Comparison of ENCODE assay signal across 8 cellular contexts in genomic region chr1:226677121-226678020, GRCh38.
DNase-seq lines count a peak whose midpoint lies in the region; ATAC-seq, FAIRE-seq and TF ChIP-seq lines count a peak whose summit lies in the region.

No MANE protein-coding gene starts in this region.

- no peaks in the 10 kb centered on the region for H3K36me3 ChIP-seq in CD8-positive, alpha-beta memory T cell (ENCODE audit: insufficient read depth, low read length)
- H3K36me3 ChIP-seq in RWPE2 (ENCODE audit: low read depth) (no peaks in the 10 kb centered on the region), heart right ventricle (no peaks in the 10 kb centered on the region), small intestine (ENCODE audit: control insufficient read depth in 2 of 2, insufficient read depth in 2 of 2, low read length in 2 of 2) (no peaks in the 10 kb centered on the region)

- no peaks in the 10 kb centered on the region for H3K9me3 ChIP-seq in CD8-positive, alpha-beta memory T cell (ENCODE audit: low read length)
- H3K9me3 ChIP-seq in RWPE2 (ENCODE audit: severe bottlenecking) (no peaks in the 10 kb centered on the region), heart right ventricle (no peaks in the 10 kb centered on the region), small intestine (ENCODE audit: control insufficient read depth, low read depth) (no peaks in the 10 kb centered on the region)

- intact Hi-C loops in heart right ventricle (cut with DNase I) = loop anchor here in 1 of 10 donors (1.0 kb wide), 1 partner anchor 15 kb away; no protein-coding TSS in a partner anchor

- H3K4me3 ChIP-seq in CD8-positive, alpha-beta memory T cell (ENCODE audit: low read length) = peak overlapping the region; percentile 55
- no peak overlapping the region for H3K4me3 ChIP-seq in RWPE2 (ENCODE audit: severe bottlenecking)
- peak overlapping the region in 4 of 10 donors; percentile 8 to 25 (median 15) for H3K4me3 ChIP-seq in heart right ventricle
- no peak overlapping the region for H3K4me3 ChIP-seq in small intestine (ENCODE audit: low read depth in 1 of 2, low read length in 2 of 2)

- H3K4me3 Mint-ChIP-seq in CD8-positive, alpha-beta memory T cell = peak overlapping the region; percentile 73 to 94 (median 89)
- no peak overlapping the region for H3K4me3 Mint-ChIP-seq in glutamatergic neuron (ENCODE audit: unreplicated experiment)

- no peaks in the 10 kb centered on the region for H3K27me3 ChIP-seq in CD8-positive, alpha-beta memory T cell (ENCODE audit: insufficient read depth, low read length, poor library complexity, severe bottlenecking)
- no peaks in the 10 kb centered on the region for H3K27me3 ChIP-seq in RWPE2 (ENCODE audit: insufficient read depth, poor library complexity, severe bottlenecking)
- H3K27me3 ChIP-seq in heart right ventricle = no peaks in the 10 kb centered on the region
- H3K27me3 ChIP-seq in small intestine (ENCODE audit: control insufficient read depth in 2 of 2, insufficient read depth in 2 of 2, low read length in 2 of 2) = no peaks in the 10 kb centered on the region

- CTCF ChIA-PET in CD8-positive, alpha-beta memory T cell (lab: Charles Lee) = interaction anchor here (0.8 to 4.1 kb wide), 12 partner anchors 8 to 62 kb away, joined by 3 to 18 read pairs (median 5); partner anchors contain the start of gene ITPKB

- POLR2A ChIA-PET in CD8-positive, alpha-beta memory T cell (lab: Charles Lee) = interaction anchor here (0.8 to 3.0 kb wide), 5 partner anchors 15 to 59 kb away, joined by 3 to 13 read pairs (median 5); no protein-coding TSS in a partner anchor

- FAIRE-seq in small intestine (lab: Jason Lieb, UNC) = no peak

- H3K36me3 Mint-ChIP-seq in CD8-positive, alpha-beta memory T cell = peaks cover 0 to 30% (median 4%) of the 10 kb centered on the region in 3 donors
- no peaks in the 10 kb centered on the region for H3K36me3 Mint-ChIP-seq in glutamatergic neuron (ENCODE audit: unreplicated experiment)

- ATAC-seq in HG02870 (IDR thresholded peaks at IDR 0.05; ENCODE audit: unreplicated experiment) (peak; percentile 26), RWPE2 (ENCODE audit: low read depth) (peak; percentile 89), heart right ventricle (peak in 7 of 8 donors; percentile 17 to 80 (median 71))

- peak; percentile 66 to 89 (median 78) for DNase-seq in CD8-positive, alpha-beta memory T cell
- DNase-seq in RWPE2 (ENCODE audit: low spot score) = no peak
- DNase-seq in heart right ventricle = peak; percentile 74 to 79
- peak; percentile 31 for DNase-seq in small intestine
- DNase-seq in NCI-H2107 (lab: John Stamatoyannopoulos, UW) = no peak
- DNase-seq in glutamatergic neuron = no peak

- peaks cover 95 to 100% (median 99%) of the 10 kb centered on the region in 3 donors for H3K4me1 Mint-ChIP-seq in CD8-positive, alpha-beta memory T cell
- peaks cover 18% of the 10 kb centered on the region for H3K4me1 Mint-ChIP-seq in glutamatergic neuron (ENCODE audit: low read depth, unreplicated experiment)

- H3K27ac Mint-ChIP-seq in CD8-positive, alpha-beta memory T cell = peak overlapping the region; percentile 94 to 99 (median 98)
- H3K27ac Mint-ChIP-seq in glutamatergic neuron (ENCODE audit: unreplicated experiment) = no peak overlapping the region

- H3K4me1 ChIP-seq in CD8-positive, alpha-beta memory T cell (ENCODE audit: insufficient read depth, low read length) = peaks cover 98% of the 10 kb centered on the region
- H3K4me1 ChIP-seq in RWPE2 (ENCODE audit: insufficient read depth, poor library complexity, severe bottlenecking) = peaks cover 8% of the 10 kb centered on the region
- H3K4me1 ChIP-seq in heart right ventricle = peaks cover 0 to 100% (median 87%) of the 10 kb centered on the region in 9 donors
- H3K4me1 ChIP-seq in small intestine (ENCODE audit: control insufficient read depth in 2 of 2, insufficient read depth in 1 of 2, low read depth in 1 of 2, low read length in 1 of 2) = peaks cover 0 to 14% of the 10 kb centered on the region in 2 donors

- TF ChIP-seq CTCF in RWPE2 (IDR thresholded peaks at IDR 0.05; ENCODE audit: poor library complexity, severe bottlenecking) = no peak
- TF ChIP-seq CTCF in heart right ventricle (IDR thresholded peaks at IDR 0.05) = no peak
- TF ChIP-seq CTCF in glutamatergic neuron (IDR thresholded peaks at IDR 0.05; ENCODE audit: partially characterized antibody, unreplicated experiment) = no peak

- peaks cover 0 to 3% (median 0%) of the 10 kb centered on the region in 5 donors for H3K9me3 Mint-ChIP-seq in CD8-positive, alpha-beta memory T cell
- H3K9me3 Mint-ChIP-seq in glutamatergic neuron (ENCODE audit: unreplicated experiment) = peaks cover 3% of the 10 kb centered on the region

- H3K27ac ChIP-seq in CD8-positive, alpha-beta memory T cell (ENCODE audit: low read depth, low read length) = peak overlapping the region; percentile 72
- H3K27ac ChIP-seq in RWPE2 (ENCODE audit: poor library complexity, severe bottlenecking) = no peak overlapping the region
- H3K27ac ChIP-seq in adipose tissue (ENCODE audit: low read depth, low read length) = peak overlapping the region; percentile 17
- peak overlapping the region; percentile 14 to 93 (median 90) for H3K27ac ChIP-seq in heart right ventricle
- peak overlapping the region in 1 of 2 donors; percentile 85 for H3K27ac ChIP-seq in small intestine (ENCODE audit: low read depth in 1 of 2, low read length in 1 of 2)

- H3K27me3 Mint-ChIP-seq in CD8-positive, alpha-beta memory T cell = peaks cover 0 to 3% of the 10 kb centered on the region in 2 donors
- H3K27me3 Mint-ChIP-seq in glutamatergic neuron (ENCODE audit: unreplicated experiment) = peaks cover 10% of the 10 kb centered on the region

- 50 to 71% (median 53%) methylated on average over 11 of the region's 11 CpGs for WGBS in adipose tissue, 3 donors
- WGBS in heart right ventricle, 2 donors = 47 to 49% methylated on average over 11 of the region's 11 CpGs
- WGBS in small intestine, 3 donors = 60 to 83% (median 70%) methylated on average over 11 of the region's 11 CpGs

Comparison
In these comparisons a context has a peak if more than half of its experiments do, and no peak if none do; other contexts are left out.
1. DNase-seq: peak in CD8-positive, alpha-beta memory T cell (5 of 5), heart right ventricle (2 of 2) and small intestine (single experiment); none in RWPE2 (single experiment), NCI-H2107 (single experiment) and glutamatergic neuron (single experiment).
2. ATAC-seq: peak in every context shown above with its lines; median percentile 89 in RWPE2; 71 in heart right ventricle; 26 in HG02870.